Comparison of ENCODE assay signal across 29 cellular contexts in genomic region chr3:8909160-8909559, GRCh38.
"Had no signal": no experiment of that assay in that cellular context is flagged by ENCODE, and none has a peak within 500 bp of the region (broad histone marks: within the 10 kb centered on the region; RNA-seq: fewer than 3 reads in every experiment).

No MANE protein-coding gene starts in this region.

- H3K27me3 Mint-ChIP-seq: natural killer cell treated with Interleukin-12 subunit alpha and Interleukin-12 subunit beta and Interleukin-15 and Interleukin-18, amount 100 ng/mL, for 72 hours; progenitor cell of endocrine pancreas; stimulated activated naive B cell treated with anti-CD40 and anti-IgM and Interleukin-4, amounts not matched to agents 10 μg/mL and 1 μg/mL and 100 μg/mL, for 72 hours; stimulated activated naive CD8-positive, alpha-beta T cell treated with anti-CD3 and anti-CD28 coated beads, Interleukin-15, Interleukin-2, amounts not matched to agents 100 ng/mL and 50 ng/mL, for 24 hours had no signal

- H3K4me3 Mint-ChIP-seq: natural killer cell treated with Interleukin-12 subunit alpha and Interleukin-12 subunit beta and Interleukin-15 and Interleukin-18, amount 100 ng/mL, for 72 hours; nephron progenitor cell; neural progenitor cell; stimulated activated effector memory CD8-positive, alpha-beta T cell treated with anti-CD3 and anti-CD28 coated beads, Interleukin-12 subunit alpha, Interleukin-12 subunit beta, amount 100 ng/mL, for 72 hours; stimulated activated naive B cell treated with anti-CD40 and anti-IgM and Interleukin-4, amounts not matched to agents 10 μg/mL and 1 μg/mL and 100 μg/mL, for 72 hours; stimulated activated naive CD8-positive, alpha-beta T cell treated with anti-CD3 and anti-CD28 coated beads, Interleukin-15, Interleukin-2, amounts not matched to agents 100 ng/mL and 50 ng/mL, for 24 hours had no signal

- H3K9me3 Mint-ChIP-seq: natural killer cell treated with Interleukin-12 subunit alpha and Interleukin-12 subunit beta and Interleukin-15 and Interleukin-18, amount 100 ng/mL, for 72 hours; nephron progenitor cell; neural progenitor cell; stimulated activated effector memory CD8-positive, alpha-beta T cell treated with anti-CD3 and anti-CD28 coated beads, Interleukin-12 subunit alpha, Interleukin-12 subunit beta, amount 100 ng/mL, for 72 hours; stimulated activated naive B cell treated with anti-CD40 and anti-IgM and Interleukin-4, amounts not matched to agents 10 μg/mL and 1 μg/mL and 100 μg/mL, for 72 hours; stimulated activated naive CD8-positive, alpha-beta T cell treated with anti-CD3 and anti-CD28 coated beads, Interleukin-15, Interleukin-2, amounts not matched to agents 100 ng/mL and 50 ng/mL, for 24 hours had no signal

- H3K9ac ChIP-seq: neural progenitor cell, parathyroid adenoma had no signal

- H2AFZ ChIP-seq: neural progenitor cell, parathyroid adenoma had no signal

- H3K4me3 ChIP-seq: neural progenitor cell, ovary, psoas muscle, right lobe of liver, sigmoid colon, stomach, thoracic aorta, thyroid gland, tibial nerve, upper lobe of left lung, vagina had no signal

- DNase-seq: nephron progenitor cell; occipital lobe; ovary; posterior cingulate gyrus; psoas muscle; right cardiac atrium; right lobe of liver; sigmoid colon; small intestine; stimulated activated CD4-positive, alpha-beta T cell treated with anti-CD3 and anti-CD28 coated beads, Interleukin-15, amount 100 ng/mL, for 24 hours; stimulated activated CD4-positive, alpha-beta T cell treated with anti-CD3 and anti-CD28 coated beads, Interleukin-2, amount 100 ng/mL, for 24 hours; stimulated activated CD4-positive, alpha-beta T cell treated with anti-CD3 and anti-CD28 coated beads, Interleukin-2, amount 100 ng/mL, for 48 hours; stimulated activated CD4-positive, alpha-beta T cell treated with anti-CD3 and anti-CD28 coated beads, Interleukin-4, amount 100 ng/mL, for 24 hours; stimulated activated naive B cell treated with anti-CD40 and anti-IgM and Interleukin-4, amounts not matched to agents 10 μg/mL and 1 μg/mL and 100 μg/mL, for 72 hours; stimulated activated naive CD4-positive, alpha-beta T cell treated with Interleukin-2 at 50 U/mL for 16 hours; stomach; thyroid gland; trophoblast cell; upper lobe of left lung had no signal

- H3K27ac Mint-ChIP-seq: natural killer cell treated with Interleukin-12 subunit alpha and Interleukin-12 subunit beta and Interleukin-15 and Interleukin-18, amount 100 ng/mL, for 72 hours; neural progenitor cell; progenitor cell of endocrine pancreas; stimulated activated effector memory CD8-positive, alpha-beta T cell treated with anti-CD3 and anti-CD28 coated beads, Interleukin-12 subunit alpha, Interleukin-12 subunit beta, amount 100 ng/mL, for 72 hours; stimulated activated naive B cell treated with anti-CD40 and anti-IgM and Interleukin-4, amounts not matched to agents 10 μg/mL and 1 μg/mL and 100 μg/mL, for 72 hours; stimulated activated naive CD8-positive, alpha-beta T cell treated with anti-CD3 and anti-CD28 coated beads, Interleukin-15, Interleukin-2, amounts not matched to agents 100 ng/mL and 50 ng/mL, for 24 hours had no signal

- FAIRE-seq: small intestine, urothelium cell line had no signal

- H3K4me1 Mint-ChIP-seq: neural progenitor cell; stimulated activated effector memory CD8-positive, alpha-beta T cell treated with anti-CD3 and anti-CD28 coated beads, Interleukin-12 subunit alpha, Interleukin-12 subunit beta, amount 100 ng/mL, for 72 hours; stimulated activated naive B cell treated with anti-CD40 and anti-IgM and Interleukin-4, amounts not matched to agents 10 μg/mL and 1 μg/mL and 100 μg/mL, for 72 hours had no signal

- H3K4me2 ChIP-seq: neural progenitor cell had no signal

- H3K79me2 ChIP-seq: parathyroid adenoma had no signal

- H3K4me1 ChIP-seq: neural progenitor cell, parathyroid adenoma, psoas muscle, right lobe of liver, sigmoid colon, stomach, thyroid gland, tibial nerve, upper lobe of left lung, vagina had no signal

- H3K27me3 ChIP-seq: neural progenitor cell, ovary, right lobe of liver, sigmoid colon, stomach, thyroid gland, tibial nerve, upper lobe of left lung, vagina had no signal

- H3K27ac ChIP-seq: neural progenitor cell, ovary, parathyroid adenoma, psoas muscle, right lobe of liver, sigmoid colon, stomach, thoracic aorta, thyroid gland, tibial nerve, upper lobe of left lung, vagina had no signal

- ATAC-seq: natural killer cell treated with Interleukin-12 subunit alpha and Interleukin-12 subunit beta and Interleukin-15 and Interleukin-18, amount 100 ng/mL, for 72 hours; psoas muscle; right cardiac atrium; right lobe of liver; stimulated activated effector memory CD8-positive, alpha-beta T cell treated with anti-CD3 and anti-CD28 coated beads, Interleukin-12 subunit alpha, Interleukin-12 subunit beta, amount 100 ng/mL, for 72 hours; stimulated activated naive B cell treated with anti-CD40 and anti-IgM and Interleukin-4, amounts not matched to agents 10 μg/mL and 1 μg/mL and 100 μg/mL, for 72 hours had no signal

- H3K9me3 ChIP-seq: ovary, psoas muscle, right lobe of liver, sigmoid colon, stomach, thoracic aorta, thyroid gland, tibial nerve, upper lobe of left lung, vagina had no signal

- H3K36me3 ChIP-seq: ovary, right lobe of liver, thoracic aorta, thyroid gland, vagina had no signal
